16 cellular contexts compared by ENCODE assay signal in genomic region chr10:96560489-96560888, GRCh38. TPM values are rescaled to one million over a fixed set of nuclear protein-coding genes. Genes with fewer than 3 reads are reported as not detected.
DNase-seq lines count a peak whose midpoint lies in the region; ATAC-seq and TF ChIP-seq lines count a peak whose summit lies in the region.
"Had no signal": no experiment of that assay in that cellular context is flagged by ENCODE, and none has a peak within 500 bp of the region (broad histone marks: within the 10 kb centered on the region; RNA-seq: fewer than 3 reads in every experiment).

No MANE protein-coding gene starts in this region.

- no peak overlapping the region for H3K4me3 ChIP-seq in GM23248
- no peak overlapping the region for H3K4me3 ChIP-seq in tibial artery

- no peak for DNase-seq in activated naive CD4-positive, alpha-beta T cell treated with anti-CD3 and anti-CD28 coated beads, Interleukin-2, amount 50 U/mL, for 72 hours (ENCODE audit: low spot score in 2 of 2)
- DNase-seq in GM23248 (no peak), immature natural killer cell (no peak), tibial artery (no peak), NCI-H1417 (lab: John Stamatoyannopoulos, UW) (no peak)
- no peak for DNase-seq in activated CD4-positive, alpha-beta T cell treated with anti-CD3 and anti-CD28 coated beads for 1 hour
- DNase-seq: C1 segment of cervical spinal cord; Calu3; CD4-positive, alpha-beta memory T cell; COR-L47; DMS53; DMS79 treated with DMSO at 0.1 percent for 48 hours; GF-D8; H7 had no signal

- no peak overlapping the region for H3K9ac ChIP-seq in GM23248

- H3K9me3 Mint-ChIP-seq in activated naive CD4-positive, alpha-beta T cell treated with anti-CD3 and anti-CD28 coated beads, Interleukin-2, amount 50 U/mL, for 24 hours: no peaks in the 10 kb centered on the region
- H3K9me3 Mint-ChIP-seq in activated naive CD4-positive, alpha-beta T cell treated with anti-CD3 and anti-CD28 coated beads, Interleukin-2, amount 50 U/mL, for 72 hours: no peaks in the 10 kb centered on the region
- no peaks in the 10 kb centered on the region for H3K9me3 Mint-ChIP-seq in immature natural killer cell
- H3K9me3 Mint-ChIP-seq: CD4-positive, alpha-beta memory T cell had no signal

- TF ChIP-seq CTCF in tibial artery (IDR thresholded peaks at IDR 0.05): no peak

- no peak overlapping the region for H3K4me3 Mint-ChIP-seq in activated naive CD4-positive, alpha-beta T cell treated with anti-CD3 and anti-CD28 coated beads, Interleukin-2, amount 50 U/mL, for 24 hours
- H3K4me3 Mint-ChIP-seq in immature natural killer cell: no peak overlapping the region

- peak overlapping the region; percentile 14 for H3K27ac Mint-ChIP-seq in activated naive CD4-positive, alpha-beta T cell treated with anti-CD3 and anti-CD28 coated beads, Interleukin-2, amount 50 U/mL, for 24 hours
- H3K27ac Mint-ChIP-seq in activated naive CD4-positive, alpha-beta T cell treated with anti-CD3 and anti-CD28 coated beads, Interleukin-2, amount 50 U/mL, for 72 hours: peak overlapping the region in 1 of 2 donors; percentile 10
- peak overlapping the region in 4 of 6 donors; percentile 3 to 56 (median 35) for H3K27ac Mint-ChIP-seq in immature natural killer cell

- H3K9me2 ChIP-seq in GM23248 (ENCODE audit: insufficient read depth): no peaks in the 10 kb centered on the region

- peak overlapping the region; percentile 41; the same call in 1 of the 2 replicates for H3K27ac ChIP-seq in GM23248
- no peak overlapping the region for H3K27ac ChIP-seq in tibial artery
- H3K27ac ChIP-seq: 22Rv1 had no signal

- peaks cover 19% of the 10 kb centered on the region for H4K20me1 ChIP-seq in GM23248 (ENCODE audit: insufficient read depth)

- in situ Hi-C loops in GM23248 (cut with MboI): no loop called here

- no peak overlapping the region for H2AFZ ChIP-seq in GM23248

- H3F3A ChIP-seq in GM23248 (ENCODE audit: insufficient read depth): peaks cover 40% of the 10 kb centered on the region

- H3K36me3 Mint-ChIP-seq in activated naive CD4-positive, alpha-beta T cell treated with anti-CD3 and anti-CD28 coated beads, Interleukin-2, amount 50 U/mL, for 24 hours: peaks cover 19% of the 10 kb centered on the region
- peaks cover 9 to 19% of the 10 kb centered on the region in 2 donors for H3K36me3 Mint-ChIP-seq in activated naive CD4-positive, alpha-beta T cell treated with anti-CD3 and anti-CD28 coated beads, Interleukin-2, amount 50 U/mL, for 72 hours
- H3K36me3 Mint-ChIP-seq in immature natural killer cell: peaks cover 5 to 18% (median 8%) of the 10 kb centered on the region in 3 donors

- H3K79me2 ChIP-seq in GM23248 (ENCODE audit: insufficient read depth): peaks cover 95% of the 10 kb centered on the region

- H3K27me3 ChIP-seq in GM23248 (replicated peaks; ENCODE audit: insufficient read depth) (no peaks in the 10 kb centered on the region), tibial artery (no peaks in the 10 kb centered on the region)

- H3K4me1 Mint-ChIP-seq in activated naive CD4-positive, alpha-beta T cell treated with anti-CD3 and anti-CD28 coated beads, Interleukin-2, amount 50 U/mL, for 24 hours: peaks cover 13% of the 10 kb centered on the region
- H3K4me1 Mint-ChIP-seq in immature natural killer cell: peaks cover 0 to 5% of the 10 kb centered on the region in 2 donors

- H3K27me3 Mint-ChIP-seq in activated naive CD4-positive, alpha-beta T cell treated with anti-CD3 and anti-CD28 coated beads, Interleukin-2, amount 50 U/mL, for 24 hours: no peaks in the 10 kb centered on the region
- H3K27me3 Mint-ChIP-seq in immature natural killer cell (ENCODE audit: low read depth in 3 of 3): peaks cover 0 to 2% (median 0%) of the 10 kb centered on the region in 3 donors
- H3K27me3 Mint-ChIP-seq: CD4-positive, alpha-beta memory T cell had no signal

- intact Hi-C loops in tibial artery (cut with DNase I; ENCODE audit: low total_unique reads): no loop called here

- H3K9me3 ChIP-seq in GM23248 (ENCODE audit: low read depth) (no peaks in the 10 kb centered on the region), tibial artery (no peaks in the 10 kb centered on the region)

- H3K36me3 ChIP-seq in GM23248 (ENCODE audit: low read depth) (peaks cover 52% of the 10 kb centered on the region), tibial artery (peaks cover 0 to 53% (median 41%) of the 10 kb centered on the region in 3 donors)

- no peak for ATAC-seq in activated naive CD4-positive, alpha-beta T cell treated with anti-CD3 and anti-CD28 coated beads, Interleukin-2, amount 50 U/mL, for 72 hours

- peaks cover 20% of the 10 kb centered on the region for H3K4me1 ChIP-seq in GM23248 (ENCODE audit: insufficient read depth)
- peaks cover 0 to 6% (median 0%) of the 10 kb centered on the region in 4 donors for H3K4me1 ChIP-seq in tibial artery

- WGBS in GM23248 (ENCODE audit: low coverage in 1 of 2, low lambda C conversion rate in 2 of 2, missing lambda C conversion rate in 2 of 2), 2 experiments: 97 to 100% methylated on average over 2 of the region's 2 CpGs

- H3K4me2 ChIP-seq in GM23248 (ENCODE audit: unreplicated experiment): no peak overlapping the region

RNA-seq across cellular contexts. Expression of gene TM9SF3, which starts 26.3 kb away (rescaled TPM):
- total RNA-seq in activated naive CD4-positive, alpha-beta T cell treated with anti-CD3 and anti-CD28 coated beads, Interleukin-2, amount 50 U/mL, for 72 hours: 10 to 100 TPM; 48.4 to 64.7 TPM
- total RNA-seq in GM23248 (2014; rRNA removed; shearing (Covaris generic)): 175 and 281 TPM in 2 replicates
- polyA plus RNA-seq in GM23248 (2016; fragmentation: Nextera tagmentation; extraction: Ambion mirVana) (124 and 130 TPM in 2 replicates), immature natural killer cell (10 to 100 TPM; 66.9 to 90.9 (median 87.2) TPM)

RNA-seq across cellular contexts. Expression of gene TLL2, which starts 46.8 kb away (rescaled TPM):
- total RNA-seq in activated naive CD4-positive, alpha-beta T cell treated with anti-CD3 and anti-CD28 coated beads, Interleukin-2, amount 50 U/mL, for 72 hours: under 1 TPM in 1 of 2 donors, not detected in 1; 0.16 TPM
- 0.43 TPM in 1 of 2 replicates, not detected in the other for total RNA-seq in GM23248 (2014; rRNA removed; shearing (Covaris generic))
- polyA plus RNA-seq in GM23248 (2016; fragmentation: Nextera tagmentation; extraction: Ambion mirVana): 0.56 and 0.71 TPM in 2 replicates
- polyA plus RNA-seq in immature natural killer cell: not detected
